In genomic region chr18:13175266-13175665, GRCh38 we compare ENCODE assay signal across 1 cellular context.
TF ChIP-seq lines count a peak whose summit lies in the region.

No MANE protein-coding gene starts in this region.

TF ChIP-seq in liver, 16 proteins besides CTCF, POLR2A, EP300 and RAD21 (continued from another document):
- TF ChIP-seq ZBTB33 (IDR thresholded peaks at IDR 0.05): no peak
